7 cellular contexts compared by ENCODE assay signal in genomic region chr12:10529603-10530002, GRCh38.
"Had no signal": no experiment of that assay in that cellular context is flagged by ENCODE, and none has a peak within 500 bp of the region (broad histone marks: within the 10 kb centered on the region; RNA-seq: fewer than 3 reads in every experiment).

No MANE protein-coding gene starts in this region.

- H3K27ac Mint-ChIP-seq: GM23338, H9, HFFc6, IgD-negative memory B cell had no signal

- ATAC-seq: GM23338, HepG2 had no signal

- H3K9me3 Mint-ChIP-seq: GM23338, H9, HFFc6, IgD-negative memory B cell had no signal

- H3K4me3 ChIP-seq: GM23338 had no signal

- H3K4me1 Mint-ChIP-seq: GM23338, H9, IgD-negative memory B cell had no signal

- H3K4me2 ChIP-seq: GM23338 had no signal

- H3K36me3 Mint-ChIP-seq: IgD-negative memory B cell had no signal

- DNase-seq: H9, HCEC 1CT, HFFc6 had no signal

- H3K4me3 Mint-ChIP-seq: GM23338, H9, HFFc6, IgD-negative memory B cell had no signal

- H2AFZ ChIP-seq: GM23338 had no signal

- H3K27ac ChIP-seq: HL-60 had no signal
